12 cellular contexts compared by ENCODE assay signal in the genomic region with DNA sequence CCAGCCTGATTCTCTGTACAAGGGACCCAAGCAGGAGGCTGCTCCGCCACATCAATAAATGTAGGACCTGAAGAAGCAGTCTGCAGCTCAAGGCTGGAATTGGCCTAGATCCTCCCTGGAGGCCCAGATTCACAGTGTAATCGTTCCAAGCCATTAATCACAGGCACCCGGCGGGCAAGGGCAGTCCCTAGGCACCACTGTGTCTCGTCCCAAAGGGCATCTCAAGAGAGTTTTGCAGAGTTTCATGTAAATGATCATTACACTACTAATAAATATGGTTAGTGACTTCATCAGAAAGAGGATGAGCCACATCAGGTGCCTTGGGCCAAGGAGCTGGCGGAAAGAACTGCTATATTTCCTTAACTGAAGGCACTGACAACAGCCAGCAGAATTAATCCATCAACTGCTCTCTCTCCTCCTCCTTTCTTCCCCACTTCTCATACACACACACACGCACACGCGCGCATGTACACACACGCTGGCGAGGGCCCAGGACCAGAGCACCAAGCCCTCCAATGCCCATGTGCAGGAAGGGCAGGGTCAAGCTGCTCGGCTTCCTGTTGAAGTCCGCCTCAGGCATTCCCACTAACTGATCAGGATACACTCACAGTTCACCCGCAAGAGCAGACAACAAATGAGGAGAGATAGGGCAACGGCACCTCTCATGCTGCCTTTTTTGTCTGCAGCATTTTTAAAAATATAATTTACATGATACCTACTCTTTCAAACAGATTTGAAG. TPM values are rescaled to one million over a fixed set of nuclear protein-coding genes. Genes with fewer than 3 reads are reported as not detected.
DNase-seq lines count a peak whose midpoint lies in the region; ATAC-seq, FAIRE-seq and TF ChIP-seq lines count a peak whose summit lies in the region.
"Had no signal": no experiment of that assay in that cellular context is flagged by ENCODE, and none has a peak within 500 bp of the region (broad histone marks: within the 10 kb centered on the region; RNA-seq: fewer than 3 reads in every experiment).

No MANE protein-coding gene starts in this region.

- H3K36me3 ChIP-seq in liver (ENCODE audit: control insufficient read depth in 4 of 4, insufficient read depth in 3 of 4, low read depth in 1 of 4, low read length in 3 of 4) (peaks cover 0 to 1% (median 0%) of the 10 kb centered on the region in 4 donors), HepG2 (replicated peaks in 1 of 2; ENCODE audit: control insufficient read depth in 1 of 2, insufficient read depth in 2 of 2, low read length in 2 of 2) (no peaks in the 10 kb centered on the region; a peak in 1 of 5 replicates), lower lobe of right lung (no peaks in the 10 kb centered on the region)

- no peak overlapping the region for H3K4me3 ChIP-seq in liver (ENCODE audit: low read depth in 1 of 3, low read length in 3 of 3)
- no peak overlapping the region for H3K4me3 ChIP-seq in HepG2 (replicated peaks in 1 of 3; ENCODE audit: insufficient read depth in 1 of 3, low read depth in 2 of 3, low read length in 3 of 3)
- H3K4me3 ChIP-seq in choroid plexus epithelial cell (ENCODE audit: low read depth, low read length) = no peak overlapping the region
- no peak overlapping the region for H3K4me3 ChIP-seq in lower lobe of right lung

- H3K9me3 ChIP-seq in liver (ENCODE audit: control insufficient read depth in 4 of 4, low read length in 3 of 4) (no peaks in the 10 kb centered on the region), HepG2 (ENCODE audit: low read length) (no peaks in the 10 kb centered on the region), lower lobe of right lung (no peaks in the 10 kb centered on the region)

- TF ChIP-seq POLR2A in HepG2 (IDR thresholded peaks at IDR 0.05; ENCODE audit: insufficient read depth in 1 of 2, low read depth in 2 of 2, low read length in 2 of 2) = no peak

- CTCF ChIA-PET in HepG2 (lab: Yijun Ruan, JAX; ENCODE audit: low intra/inter-chr PET ratio, low total read pairs) = no interaction called here

- no peak overlapping the region for H3K4me2 ChIP-seq in HepG2 (ENCODE audit: low read depth, low read length)

- no peak for ATAC-seq in HepG2
- peak; percentile 50 to 61 for ATAC-seq in lower lobe of right lung
- ATAC-seq in GM18511 (IDR thresholded peaks at IDR 0.05; ENCODE audit: unreplicated experiment) = no peak
- ATAC-seq in HG02884 (IDR thresholded peaks at IDR 0.05; ENCODE audit: unreplicated experiment) = no peak

- POLR2A ChIA-PET in HepG2 (lab: Yijun Ruan, JAX) = no interaction called here

- TF ChIP-seq CTCF in liver (IDR thresholded peaks at IDR 0.05; ENCODE audit: low read depth, low read length, missing input control) = no peak
- no peak for TF ChIP-seq CTCF in HepG2 (CRISPR knock-in tag; IDR thresholded peaks at IDR 0.05)
- no peak for TF ChIP-seq CTCF in choroid plexus epithelial cell (conservative IDR thresholded peaks at IDR 0.05; ENCODE audit: low read depth, low read length)
- no peak for TF ChIP-seq CTCF in lower lobe of right lung (IDR thresholded peaks at IDR 0.05)
- TF ChIP-seq CTCF in GM20000 (IDR thresholded peaks at IDR 0.05; ENCODE audit: extremely low read depth, missing control alignments) = no peak

- H3K4me1 ChIP-seq in liver (ENCODE audit: control insufficient read depth in 4 of 4, insufficient read depth in 4 of 4, low read length in 3 of 4) (peaks cover 0 to 3% (median 3%) of the 10 kb centered on the region in 4 donors), HepG2 (ENCODE audit: insufficient read depth, low read length) (peaks cover 12% of the 10 kb centered on the region), lower lobe of right lung (peaks cover 49% of the 10 kb centered on the region)

- H3K27me3 ChIP-seq in liver (ENCODE audit: control insufficient read depth in 4 of 4, insufficient read depth in 4 of 4, low read length in 3 of 4) = no peaks in the 10 kb centered on the region
- H3K27me3 ChIP-seq in HepG2 (ENCODE audit: control insufficient read depth in 1 of 2, insufficient read depth in 2 of 2, low read length in 2 of 2) = no peaks in the 10 kb centered on the region
- H3K27me3 ChIP-seq in lower lobe of right lung (ENCODE audit: low read depth) = no peaks in the 10 kb centered on the region

- H4K20me1 ChIP-seq in HepG2 (ENCODE audit: insufficient read depth, low read length) = 0 out of 2 replicates have a peak, but pooled peaks cover 3% of the 10 kb centered on the region

- H3K27ac ChIP-seq in liver (ENCODE audit: low read depth in 1 of 2, low read length in 2 of 2) (no peak overlapping the region), HepG2 (ENCODE audit: extremely low read length, insufficient read depth, low read length) (no peak overlapping the region), lower lobe of right lung (peak overlapping the region; percentile 6)

- WGBS in liver = 79% methylated on average over 16 of the region's 16 CpGs
- WGBS in HepG2 (ENCODE audit: low lambda C conversion rate) = 95% methylated on average over 13 of the region's 16 CpGs

- TF ChIP-seq RAD21 in liver (IDR thresholded peaks at IDR 0.05) = no peak
- TF ChIP-seq RAD21 in HepG2 (CRISPR knock-in tag; IDR thresholded peaks at IDR 0.05) = no peak

- TF ChIP-seq EP300 in HepG2 (IDR thresholded peaks at IDR 0.05; ENCODE audit: low read depth in 2 of 2, low read length in 2 of 2) (no peak), HepG2 (CRISPR knock-in tag; IDR thresholded peaks at IDR 0.05; ENCODE audit: borderline replicate concordance) (no peak)

- DNase-seq in HepG2 (ENCODE audit: low spot score) = no peak
- peak; percentile 57 for DNase-seq in choroid plexus epithelial cell (ENCODE audit: low read depth)
- DNase-seq in lower lobe of right lung = no peak
- no peak for DNase-seq in GM20000 (ENCODE audit: low spot score)
- no peak for DNase-seq in AG08396 (ENCODE audit: low spot score)
- DNase-seq: effector CD4-positive, alpha-beta T cell; NCI-H1048; small intestine had no signal

- FAIRE-seq in HepG2 (lab: Jason Lieb, UNC) = no peak
- FAIRE-seq: small intestine, urothelium cell line had no signal

- no TSS peak for BruUV-seq in HepG2 (replicated peaks; lab: Mats Ljungman, UMichigan)

- H2AFZ ChIP-seq in HepG2 (ENCODE audit: low read length) = no peak overlapping the region

- in situ Hi-C loops in HepG2 (cut with HindIII; ENCODE audit: extremely low pct_ligation_motif_present, low pct_unique_long_range_greater_than_20kb) = no loop called here

- H3K9ac ChIP-seq in liver (ENCODE audit: low read depth in 1 of 2, low read length in 2 of 2) (no peak overlapping the region), HepG2 (ENCODE audit: insufficient read depth, low read depth, low read length) (no peak overlapping the region)

- H3K79me2 ChIP-seq in HepG2 (ENCODE audit: insufficient read depth, low read length) = peaks cover 44% of the 10 kb centered on the region

- intact Hi-C loops in HepG2 (cut with micrococcal nuclease; ENCODE audit: unreplicated experiment) (no loop called here), lower lobe of right lung (cut with DNase I) (no loop called here)

TF ChIP-seq in liver, 16 proteins besides CTCF, POLR2A, EP300 and RAD21:
- TF ChIP-seq, protein P1, sequence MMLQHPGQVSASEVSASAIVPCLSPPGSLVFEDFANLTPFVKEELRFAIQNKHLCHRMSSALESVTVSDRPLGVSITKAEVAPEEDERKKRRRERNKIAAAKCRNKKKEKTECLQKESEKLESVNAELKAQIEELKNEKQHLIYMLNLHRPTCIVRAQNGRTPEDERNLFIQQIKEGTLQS (IDR thresholded peaks at IDR 0.05) = no peak
- peak; percentile 89 for TF ChIP-seq NR2F2 (IDR thresholded peaks at IDR 0.05)

TF ChIP-seq in HepG2, 621 proteins besides CTCF, POLR2A, EP300 and RAD21 (continues in another document):
- TF ChIP-seq ZNF614 (CRISPR knock-in tag; IDR thresholded peaks at IDR 0.05; ENCODE audit: borderline replicate concordance) (no peak), MEF2D (CRISPR knock-in tag; IDR thresholded peaks at IDR 0.05) (no peak), ZNF20 (CRISPR knock-in tag; IDR thresholded peaks at IDR 0.05) (no peak), RAD51 (IDR thresholded peaks at IDR 0.05; ENCODE audit: borderline replicate concordance) (no peak), ZFP90 (CRISPR knock-in tag; IDR thresholded peaks at IDR 0.05; ENCODE audit: borderline replicate concordance) (no peak)
- TF ChIP-seq, protein P2, sequence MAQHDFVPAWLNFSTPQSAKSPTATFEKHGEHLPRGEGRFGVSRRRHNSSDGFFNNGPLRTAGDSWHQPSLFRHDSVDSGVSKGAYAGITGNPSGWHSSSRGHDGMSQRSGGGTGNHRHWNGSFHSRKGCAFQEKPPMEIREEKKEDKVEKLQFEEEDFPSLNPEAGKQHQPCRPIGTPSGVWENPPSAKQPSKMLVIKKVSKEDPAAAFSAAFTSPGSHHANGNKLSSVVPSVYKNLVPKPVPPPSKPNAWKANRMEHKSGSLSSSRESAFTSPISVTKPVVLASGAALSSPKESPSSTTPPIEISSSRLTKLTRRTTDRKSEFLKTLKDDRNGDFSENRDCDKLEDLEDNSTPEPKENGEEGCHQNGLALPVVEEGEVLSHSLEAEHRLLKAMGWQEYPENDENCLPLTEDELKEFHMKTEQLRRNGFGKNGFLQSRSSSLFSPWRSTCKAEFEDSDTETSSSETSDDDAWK (CRISPR knock-in tag; IDR thresholded peaks at IDR 0.05) = no peak

RNA-seq across cellular contexts. Expression of a gene that starts 33.8 kb away (rescaled TPM):
- 10 to 100 TPM; 15.7 to 19.6 TPM for total RNA-seq in liver
- polyA plus RNA-seq in liver = 1 to 10 TPM; 6.8 to 9.5 TPM
- 17.7 and 21.1 TPM in 2 replicates for total RNA-seq in HepG2 (2016; rRNA removed; fragmentation: Illumina TruSeq; extraction: Trizol)
- total RNA-seq in HepG2 (2016; cell fraction: cytosol; rRNA removed; fragmentation: Illumina TruSeq; extraction: Trizol; ENCODE audit: low read depth) = 3.9 TPM in 2 replicates
- 16.0 and 22.9 TPM in 2 replicates for total RNA-seq in HepG2 (2016; cell fraction: insoluble cytoplasmic fraction; rRNA removed; fragmentation: Illumina TruSeq; extraction: Trizol)
- total RNA-seq in HepG2 (2016; cell fraction: membrane; rRNA removed; fragmentation: Illumina TruSeq; extraction: Trizol) = 9.6 and 12.7 TPM in 2 replicates
- 15.9 and 16.4 TPM in 2 replicates for total RNA-seq in HepG2 (2016; cell fraction: nucleus; rRNA removed; fragmentation: Illumina TruSeq; extraction: Trizol)
- polyA plus RNA-seq in HepG2 (2011; rRNA removed) = 12.1 and 16.5 TPM in 2 replicates
- 6.6 and 12.2 TPM in 2 replicates for polyA plus RNA-seq in HepG2 (2011; cell fraction: cytosol; rRNA removed)
- 11.5 and 15.2 TPM in 2 replicates for polyA plus RNA-seq in HepG2 (2011; cell fraction: nucleus; rRNA removed)
- 13.3 and 16.7 TPM in 2 replicates for polyA plus RNA-seq in HepG2 (2012)
- 0.83 and 1.0 TPM in 2 replicates for polyA plus RNA-seq in HepG2 (2016; cell fraction: cytosol; fragmentation: Illumina TruSeq; extraction: Trizol; ENCODE audit: low read depth)
- polyA plus RNA-seq in HepG2 (2016; cell fraction: insoluble cytoplasmic fraction; fragmentation: Illumina TruSeq; extraction: Trizol; ENCODE audit: low read depth) = 19.8 and 20.8 TPM in 2 replicates
- polyA plus RNA-seq in HepG2 (2016; cell fraction: membrane; fragmentation: Illumina TruSeq; extraction: Trizol; ENCODE audit: low read depth) = 6.1 and 6.3 TPM in 2 replicates
- 13.6 and 15.9 TPM in 2 replicates for polyA plus RNA-seq in HepG2 (2016; cell fraction: nucleus; fragmentation: Illumina TruSeq; extraction: Trizol; ENCODE audit: insufficient read depth, low read depth)
- polyA minus RNA-seq in HepG2 (2011; rRNA and poly(A)+ RNA removed; ENCODE audit: low replicate concordance) = 9.6 and 14.4 TPM in 2 replicates
- polyA minus RNA-seq in HepG2 (2011; cell fraction: cytosol; rRNA and poly(A)+ RNA removed) = 18.0 and 30.7 TPM in 2 replicates
- polyA minus RNA-seq in HepG2 (2011; cell fraction: nucleus; rRNA and poly(A)+ RNA removed) = 19.4 and 24.0 TPM in 2 replicates
- total RNA-seq in lower lobe of right lung = 130 TPM

Comparison
In these comparisons a context has a peak if more than half of its experiments do, and no peak if none do; other contexts are left out.
1. ATAC-seq: peak in lower lobe of right lung (2 of 2); none in HepG2 (single experiment), GM18511 (single experiment) and HG02884 (single experiment).